Comparison of ENCODE assay signal across 22 cellular contexts in genomic region chr12:5295151-5295550, GRCh38.
"Had no signal": no experiment of that assay in that cellular context is flagged by ENCODE, and none has a peak within 500 bp of the region (broad histone marks: within the 10 kb centered on the region; RNA-seq: fewer than 3 reads in every experiment).

No MANE protein-coding gene starts in this region.

- H3K36me3 ChIP-seq: cardiac muscle cell, esophagus muscularis mucosa, gastroesophageal sphincter, neutrophil, ovary, right atrium auricular region, tibial nerve had no signal

- H3K4me3 ChIP-seq: cardiac muscle cell, esophagus muscularis mucosa, gastroesophageal sphincter, ovary, psoas muscle, right atrium auricular region, skin epidermis, tibial nerve had no signal

- H3K9me3 ChIP-seq: esophagus muscularis mucosa, gastroesophageal sphincter, neutrophil, ovary, psoas muscle, right atrium auricular region, tibial nerve had no signal

- H3K4me1 ChIP-seq: esophagus muscularis mucosa, gastroesophageal sphincter, psoas muscle, right atrium auricular region, tibial nerve had no signal

- H3K27me3 ChIP-seq: cardiac muscle cell, esophagus muscularis mucosa, neutrophil, ovary, right atrium auricular region, tibial nerve had no signal

- DNase-seq: activated CD4-positive, alpha-beta memory T cell treated with anti-CD3 and anti-CD28 coated beads, Interleukin-2, amount 10 ng/mL, durations not matched to agents 7 days and 5 days; activated CD4-positive, alpha-beta T cell treated with anti-CD3 and anti-CD28 coated beads, Interleukin-2, amount 10 ng/mL, durations not matched to agents 24 days and 14 days; activated effector memory CD4-positive, alpha-beta T cell treated with anti-CD3 and anti-CD28 coated beads, Interleukin-2, amount 50 U/mL, for 16 hours; activated naive CD4-positive, alpha-beta T cell treated with anti-CD3 and anti-CD28 coated beads, Interleukin-2, amount 10 ng/mL, durations not matched to agents 7 days and 5 days; activated T-cell treated with anti-CD3 and anti-CD28 coated beads for 4 hours; amygdala; effector CD4-positive, alpha-beta T cell; head of caudate nucleus; islet precursor cell; left cardiac atrium; ovary; psoas muscle; stimulated activated CD4-positive, alpha-beta T cell treated with anti-CD3 and anti-CD28 coated beads, Interleukin-1b, Interleukin-23, amount 100 ng/mL, for 48 hours; stimulated activated naive CD8-positive, alpha-beta T cell treated with anti-CD3 and anti-CD28 coated beads, Interleukin-15, amount 100 ng/mL, for 72 hours; T-helper 17 cell had no signal

- H3K27ac ChIP-seq: cardiac muscle cell, esophagus muscularis mucosa, gastroesophageal sphincter, neutrophil, ovary, psoas muscle, right atrium auricular region, skin epidermis, tibial nerve had no signal
